In genomic region chr16:3059041-3059722, GRCh38 we compare ENCODE assay signal across 8 cellular contexts. TPM values are rescaled to one million over a fixed set of nuclear protein-coding genes. Genes with fewer than 3 reads are reported as not detected.
DNase-seq lines count a peak whose midpoint lies in the region; ATAC-seq and TF ChIP-seq lines count a peak whose summit lies in the region.

No MANE protein-coding gene starts in this region.

- WGBS in stomach, 5 donors, result 0% methylated on average over 15 to 67 of the region's 67 CpGs

- intact Hi-C loops in stomach (cut with DNase I; ENCODE audit: low total_unique reads), result loop anchor here (5.0 kb wide), 1 partner anchor 68 kb away; no protein-coding TSS in a partner anchor

- H3K9me3 ChIP-seq in stomach, result no peaks in the 10 kb centered on the region

- peaks cover 0 to 8% (median 2%) of the 10 kb centered on the region in 4 donors for H3K36me3 ChIP-seq in stomach

- H3K27me3 ChIP-seq in stomach, result peaks cover 0 to 8% (median 0%) of the 10 kb centered on the region in 3 donors

- H3K4me3 Mint-ChIP-seq in neural crest cell, result peak overlapping the region; percentile 88

- peak; percentile 83 for ATAC-seq in GM19463 (IDR thresholded peaks at IDR 0.05; ENCODE audit: unreplicated experiment)

- TF ChIP-seq CTCF in neural crest cell (conservative IDR thresholded peaks at IDR 0.05) (peak; percentile 92), stomach (IDR thresholded peaks at IDR 0.05) (peak in 5 of 7 experiments; percentile 64 to 98 (median 91))

- in situ Hi-C loops in Caki2 (cut with HindIII; ENCODE audit: low pct_unique_long_range_greater_than_20kb, low sequenced_read_pairs), result no loop called here

- no peak for TF ChIP-seq POLR2A in stomach (IDR thresholded peaks at IDR 0.05)

- no peaks in the 10 kb centered on the region for H3K9me3 Mint-ChIP-seq in neural crest cell

- peak overlapping the region; percentile 57 for H3K27ac Mint-ChIP-seq in neural crest cell (ENCODE audit: unreplicated experiment)

- H3K4me1 ChIP-seq in stomach, result peaks cover 15 to 52% (median 23%) of the 10 kb centered on the region in 4 donors

- H3K36me3 Mint-ChIP-seq in neural crest cell (ENCODE audit: low read depth), result no peaks in the 10 kb centered on the region

- DNase-seq in Caki2 (ENCODE audit: low read depth), result peak; percentile 95
- DNase-seq in HT1080 (ENCODE audit: low read depth), result peak; percentile 74
- DNase-seq in RKO (ENCODE audit: low spot score), result peak; percentile 87
- peak; percentile 84 for DNase-seq in activated effector memory CD4-positive, alpha-beta T cell treated with Interleukin-2 at 50 U/mL for 16 hours
- peak; percentile 48 for DNase-seq in fibroblast of the conjunctiva (ENCODE audit: low read depth)
- DNase-seq in neural crest cell (ENCODE audit: low read depth, low spot score), result peak; percentile 92
- peak; percentile 91 for DNase-seq in stomach

- H3K4me1 Mint-ChIP-seq in neural crest cell, result peaks cover 7% of the 10 kb centered on the region

- H3K4me3 ChIP-seq in stomach, result peak overlapping the region; percentile 57 to 92 (median 78)

- no peak for TF ChIP-seq EP300 in stomach (IDR thresholded peaks at IDR 0.05)

- peak overlapping the region; percentile 75 to 88 (median 85) for H3K27ac ChIP-seq in stomach

- peaks cover 2% of the 10 kb centered on the region for H3K27me3 Mint-ChIP-seq in neural crest cell (ENCODE audit: low read depth)

RNA-seq across cellular contexts. Expression of gene IL32, which starts 6.3 kb away (rescaled TPM):
- total RNA-seq in Caki2 (2014; rRNA removed; shearing (Covaris generic); ENCODE audit: low replicate concordance), result 171 and 219 TPM in 2 replicates
- total RNA-seq in HT1080 (2014; rRNA removed; shearing (Covaris generic)), result 1.6 and 2.5 TPM in 2 replicates
- polyA plus RNA-seq in HT1080 (2015; cell fraction: cytosol; rRNA removed), result 9.1 and 10.0 TPM in 2 replicates
- polyA plus RNA-seq in HT1080 (2015; cell fraction: nucleus; rRNA removed), result 8.3 and 10.9 TPM in 2 replicates
- total RNA-seq in neural crest cell (not detected in 2 replicates), stomach (100 to 1,000 TPM in 1 of 5 donors, 10 to 100 TPM in 3, 1 to 10 TPM in 1; 9.9 to 504 (median 90.4) TPM)
- 100 to 1,000 TPM in 1 of 3 donors, 10 to 100 TPM in 2; 56.3 to 129 (median 60.9) TPM for polyA plus RNA-seq in stomach

RNA-seq across cellular contexts. Expression of gene MMP25, which starts 12.8 kb away (rescaled TPM):
- not detected in 2 replicates for total RNA-seq in Caki2 (2014; rRNA removed; shearing (Covaris generic); ENCODE audit: low replicate concordance)
- total RNA-seq in HT1080 (2014; rRNA removed; shearing (Covaris generic)), result 0.05 and 0.20 TPM in 2 replicates
- polyA plus RNA-seq in HT1080 (2015; cell fraction: cytosol; rRNA removed), result 0.16 and 0.36 TPM in 2 replicates
- polyA plus RNA-seq in HT1080 (2015; cell fraction: nucleus; rRNA removed), result 0.12 and 0.39 TPM in 2 replicates
- total RNA-seq in neural crest cell, result 0.64 and 0.96 TPM in 2 replicates
- 1 to 10 TPM in 2 of 5 donors, not detected in 3; 1.1 to 1.6 TPM for total RNA-seq in stomach
- 1 to 10 TPM in 1 of 3 donors, under 1 TPM in 2; 0.48 to 2.9 (median 0.61) TPM for polyA plus RNA-seq in stomach

RNA-seq across cellular contexts. Expression of gene BICDL2, which starts 22.4 kb away (rescaled TPM):
- not detected in 2 replicates for total RNA-seq in Caki2 (2014; rRNA removed; shearing (Covaris generic); ENCODE audit: low replicate concordance)
- total RNA-seq in HT1080 (2014; rRNA removed; shearing (Covaris generic)), result not detected in 2 replicates
- not detected in 2 replicates for polyA plus RNA-seq in HT1080 (2015; cell fraction: cytosol; rRNA removed)
- not detected in 2 replicates for polyA plus RNA-seq in HT1080 (2015; cell fraction: nucleus; rRNA removed)
- total RNA-seq in neural crest cell (not detected in 2 replicates), stomach (100 to 1,000 TPM in 1 of 5 donors, 10 to 100 TPM in 4; 18.4 to 693 (median 59.4) TPM)
- 10 to 100 TPM; 26.0 to 79.7 (median 29.0) TPM for polyA plus RNA-seq in stomach

RNA-seq across cellular contexts. Expression of gene THOC6, which starts 35.3 kb away (rescaled TPM):
- 247 and 252 TPM in 2 replicates for total RNA-seq in Caki2 (2014; rRNA removed; shearing (Covaris generic); ENCODE audit: low replicate concordance)
- total RNA-seq in HT1080 (2014; rRNA removed; shearing (Covaris generic)), result 56.9 and 64.6 TPM in 2 replicates
- polyA plus RNA-seq in HT1080 (2015; cell fraction: cytosol; rRNA removed), result 50.7 TPM in 2 replicates
- 78.9 and 88.3 TPM in 2 replicates for polyA plus RNA-seq in HT1080 (2015; cell fraction: nucleus; rRNA removed)
- total RNA-seq in neural crest cell, result 62.5 and 68.0 TPM in 2 replicates
- total RNA-seq in stomach, result 10 to 100 TPM in 4 of 5 donors, not detected in 1; 10.5 to 97.9 (median 22.2) TPM
- 10 to 100 TPM; 15.3 to 39.0 (median 32.8) TPM for polyA plus RNA-seq in stomach

RNA-seq across cellular contexts. Expression of gene HCFC1R1, which starts 35.4 kb away (rescaled TPM):
- total RNA-seq in Caki2 (2014; rRNA removed; shearing (Covaris generic); ENCODE audit: low replicate concordance), result 461 and 685 TPM in 2 replicates
- total RNA-seq in HT1080 (2014; rRNA removed; shearing (Covaris generic)), result 246 and 370 TPM in 2 replicates
- 77.8 and 108 TPM in 2 replicates for polyA plus RNA-seq in HT1080 (2015; cell fraction: cytosol; rRNA removed)
- polyA plus RNA-seq in HT1080 (2015; cell fraction: nucleus; rRNA removed), result 34.5 and 51.6 TPM in 2 replicates
- 23.7 and 28.6 TPM in 2 replicates for total RNA-seq in neural crest cell
- 10 to 100 TPM; 11.0 to 94.7 (median 21.7) TPM for total RNA-seq in stomach
- 100 to 1,000 TPM in 2 of 3 donors, 10 to 100 TPM in 1; 71.7 to 128 (median 102) TPM for polyA plus RNA-seq in stomach

Comparison
In these comparisons a context has a peak if more than half of its experiments do, and no peak if none do; other contexts are left out.
1. Peak in every context shown above with its lines: DNase-seq, ATAC-seq, H3K4me3 ChIP-seq and H3K27ac ChIP-seq.
2. RNA of gene BICDL2, which starts 22.4 kb away (total RNA-seq): 18.4 to 693 TPM in stomach; not detected in neural crest cell, not detected in Caki2 and not detected in HT1080; every median in the first group is over 10 times any median in the second.